In genomic region chrX:12611471-12611870, GRCh38 we compare ENCODE assay signal across 33 cellular contexts.
DNase-seq lines count a peak whose midpoint lies in the region; ATAC-seq, FAIRE-seq and TF ChIP-seq lines count a peak whose summit lies in the region.
"Had no signal": no experiment of that assay in that cellular context is flagged by ENCODE, and none has a peak within 500 bp of the region (broad histone marks: within the 10 kb centered on the region; RNA-seq: fewer than 3 reads in every experiment).

No MANE protein-coding gene starts in this region.

- no peaks in the 10 kb centered on the region for H3K9me3 ChIP-seq in OCI-LY3 (ENCODE audit: insufficient read depth, low read length)
- H3K9me3 ChIP-seq: colonic mucosa, gastroesophageal sphincter, mucosa of descending colon had no signal

- H4K20me1 ChIP-seq in OCI-LY3 (ENCODE audit: insufficient read depth, low read length): no peaks in the 10 kb centered on the region

- no peak overlapping the region for H3K4me3 ChIP-seq in OCI-LY3 (ENCODE audit: low read length)
- H3K4me3 ChIP-seq: colonic mucosa, gastroesophageal sphincter, mucosa of descending colon had no signal

- ATAC-seq in GM18867 (IDR thresholded peaks at IDR 0.05; ENCODE audit: unreplicated experiment) (peak; percentile 86), GM19463 (IDR thresholded peaks at IDR 0.05; ENCODE audit: unreplicated experiment) (peak; percentile 58), HG03175 (IDR thresholded peaks at IDR 0.05; ENCODE audit: unreplicated experiment) (peak; percentile 69), HG02840 (IDR thresholded peaks at IDR 0.05; ENCODE audit: low FRiP score, unreplicated experiment) (no peak)
- ATAC-seq: activated naive CD8-positive, alpha-beta T cell treated with anti-CD3 and anti-CD28 coated beads, Interleukin-2, amount 50 U/mL, for 24 hours; gastroesophageal sphincter; mucosa of descending colon; natural killer cell; Panc1 had no signal

- no peak overlapping the region for H3K9ac ChIP-seq in OCI-LY3 (ENCODE audit: low read length)

- H2AFZ ChIP-seq in OCI-LY3 (ENCODE audit: low read depth, low read length): no peak overlapping the region

- H3K4me2 ChIP-seq in OCI-LY3 (ENCODE audit: low read length): peak overlapping the region; percentile 28; the same call in 1 of the 2 replicates

- H3K27ac ChIP-seq in OCI-LY3 (ENCODE audit: low read length): no peak overlapping the region
- H3K27ac ChIP-seq: colonic mucosa, gastroesophageal sphincter had no signal

- TF ChIP-seq CTCF in OCI-LY3 (IDR thresholded peaks at IDR 0.05; ENCODE audit: low read depth, low read length): no peak

- DNase-seq in COLO668 (lab: John Stamatoyannopoulos, UW; ENCODE audit: unreplicated experiment): no peak
- DNase-seq in urothelium cell line (ENCODE audit: low spot score): no peak
- DNase-seq in HPDE6-E6E7 (ENCODE audit: extremely low spot score): no peak
- DNase-seq: activated CD4-positive, alpha-beta memory T cell treated with anti-CD3 and anti-CD28 coated beads, Interleukin-2, amount 10 ng/mL, durations not matched to agents 7 days and 5 days; activated CD4-positive, alpha-beta T cell treated with anti-CD3 and anti-CD28 coated beads for 1 hour; activated CD8-positive, alpha-beta memory T cell treated with anti-CD3 and anti-CD28 coated beads, Interleukin-2, amount 50 U/mL, for 4 hours; activated naive CD4-positive, alpha-beta T cell; activated naive CD8-positive, alpha-beta T cell treated with anti-CD3 and anti-CD28 coated beads, Interleukin-2, amount 50 U/mL, for 24 hours; CD8-positive, alpha-beta memory T cell; colonic mucosa; effector CD4-positive, alpha-beta T cell; EL; kidney glomerular epithelial cell; mammary epithelial cell; mucosa of descending colon; natural killer cell; NCI-H1105 treated with DMSO at 0.1 percent for 48 hours; NCI-H187 treated with DMSO at 0.1 percent for 48 hours; NCI-H524; NK-92 treated with Interleukin-12 subunit alpha and Interleukin-12 subunit beta, amount 100 ng/mL, for 24 hours; nucleus accumbens; SHP77; stimulated activated CD4-positive, alpha-beta T cell treated with anti-CD3 and anti-CD28 coated beads, Interleukin-4, amount 100 ng/mL, for 4 hours; T-helper 2 cell; trophoblast cell had no signal

- H3K79me2 ChIP-seq in OCI-LY3 (ENCODE audit: low read length): no peaks in the 10 kb centered on the region

- H3K36me3 ChIP-seq in OCI-LY3 (replicated peaks; ENCODE audit: low read depth, low read length): no peaks in the 10 kb centered on the region
- H3K36me3 ChIP-seq: colonic mucosa, gastroesophageal sphincter had no signal

- H3K27me3 ChIP-seq in OCI-LY3 (ENCODE audit: low read depth, low read length): peaks cover under 1% of the 10 kb centered on the region; the same call in 1 of the 2 replicates
- H3K27me3 ChIP-seq: colonic mucosa, gastroesophageal sphincter had no signal

- peaks cover 51% of the 10 kb centered on the region for H3K4me1 ChIP-seq in OCI-LY3 (ENCODE audit: low read length)
- H3K4me1 ChIP-seq: colonic mucosa, gastroesophageal sphincter had no signal

- FAIRE-seq in urothelium cell line (lab: Jason Lieb, UNC): no peak
- FAIRE-seq: GM12892 had no signal
